Comparison of ENCODE assay signal across 8 cellular contexts in genomic region chr1:58755468-58755872, GRCh38. TPM values are rescaled to one million over a fixed set of nuclear protein-coding genes. Genes with fewer than 3 reads are reported as not detected.
DNase-seq lines count a peak whose midpoint lies in the region; ATAC-seq and TF ChIP-seq lines count a peak whose summit lies in the region.

No MANE protein-coding gene starts in this region.

- DNase-seq in Daoy (ENCODE audit: low read depth) (peak; percentile 99), PC-9 (peak; percentile 75 to 90), heart left ventricle (peak; percentile 45 to 79 (median 62)), germinal center (ENCODE audit: low spot score) (no peak)
- peak; percentile 47 for DNase-seq in activated naive CD4-positive, alpha-beta T cell treated with Interleukin-2 at 50 U/mL for 16 hours

- H3K4me2 ChIP-seq in PC-9, result peak overlapping the region; percentile 40

- H3K27me3 ChIP-seq in PC-9 (ENCODE audit: insufficient read depth, low read depth) (no peaks in the 10 kb centered on the region), heart left ventricle (no peaks in the 10 kb centered on the region)

- peaks cover 41% of the 10 kb centered on the region for H3K4me1 ChIP-seq in PC-9 (replicated peaks; ENCODE audit: insufficient read depth)
- H3K4me1 ChIP-seq in heart left ventricle, result peaks cover 0 to 31% (median 11%) of the 10 kb centered on the region in 12 donors

- peaks cover 37% of the 10 kb centered on the region for H3F3A ChIP-seq in PC-9 (ENCODE audit: insufficient read depth, low read depth)

- H4K20me1 ChIP-seq in PC-9 (ENCODE audit: insufficient read depth), result no peaks in the 10 kb centered on the region

- WGBS in heart left ventricle, 4 donors, result 6 to 16% (median 9%) methylated on average over 5 to 6 of the region's 6 CpGs

- H2AFZ ChIP-seq in PC-9, result peak overlapping the region; percentile 53; the same call in 1 of the 2 replicates

- TF ChIP-seq POLR2A in heart left ventricle (IDR thresholded peaks at IDR 0.05) (no peak), GM18505 (IDR thresholded peaks at IDR 0.05; ENCODE audit: borderline replicate concordance, extremely low read depth, insufficient read depth, insufficient read length) (no peak)

- H3K9me3 ChIP-seq in PC-9 (ENCODE audit: insufficient read depth, low read depth), result 0 out of 2 replicates have a peak, but pooled peaks cover 8% of the 10 kb centered on the region
- no peaks in the 10 kb centered on the region for H3K9me3 ChIP-seq in heart left ventricle

- no peak overlapping the region for H3K4me3 ChIP-seq in PC-9
- peak overlapping the region in 2 of 12 donors; percentile 24 to 25 for H3K4me3 ChIP-seq in heart left ventricle
- no peak overlapping the region for H3K4me3 ChIP-seq in skin epidermis

- intact Hi-C loops in PC-9 (cut with micrococcal nuclease; ENCODE audit: unreplicated experiment), result no loop called here
- intact Hi-C loops in heart left ventricle (cut with DNase I), result loop anchor here in 3 of 10 donors (1.0 to 10.0 kb wide), 3 partner anchors 26 to 1002 kb away; partner anchors contain the start of gene FGGY (in 1 of the 3)

- H3K9me2 ChIP-seq in PC-9 (ENCODE audit: insufficient read depth), result no peaks in the 10 kb centered on the region

- TF ChIP-seq CTCF in PC-9 (conservative IDR thresholded peaks at IDR 0.05) (no peak), heart left ventricle (IDR thresholded peaks at IDR 0.05) (no peak)

- BruUV-seq in PC-9 (replicated peaks; lab: Mats Ljungman, UMichigan), result no TSS peak

- H3K27ac ChIP-seq in PC-9 (peak overlapping the region; percentile 66), heart left ventricle (peak overlapping the region in 11 of 12 donors; percentile 41 to 80 (median 71)), skin epidermis (peak overlapping the region in 17 of 21 experiments; percentile 18 to 83 (median 55))

- CTCF ChIA-PET in PC-9 (lab: Charles Lee), result no interaction called here

- H3K36me3 ChIP-seq in PC-9 (ENCODE audit: low read depth) (no peaks in the 10 kb centered on the region), heart left ventricle (no peaks in the 10 kb centered on the region)

- H3K79me2 ChIP-seq in PC-9 (ENCODE audit: low read depth), result no peaks in the 10 kb centered on the region

- POLR2A ChIA-PET in PC-9 (lab: Charles Lee; ENCODE audit: unreplicated experiment), result interaction anchor here (0.7 to 1.0 kb wide), 2 partner anchors 28 to 62 kb away, joined by 3 to 7 read pairs; no protein-coding TSS in a partner anchor

- ATAC-seq in HG02623 (IDR thresholded peaks at IDR 0.05; ENCODE audit: unreplicated experiment) (peak; percentile 58), heart left ventricle (peak; percentile 69 to 95 (median 94)), GM18505 (IDR thresholded peaks at IDR 0.05; ENCODE audit: unreplicated experiment) (no peak)

RNA-seq across cellular contexts. Expression of gene JUN, which starts 28.4 kb away (rescaled TPM):
- 161 and 165 TPM in 2 replicates for total RNA-seq in Daoy (2014; rRNA removed; shearing (Covaris generic))
- total RNA-seq in PC-9 (2021), result 74.7 and 93.7 TPM in 2 replicates
- 100 to 1,000 TPM in 1 of 9 donors, 10 to 100 TPM in 8; 57.1 to 128 (median 82.8) TPM for total RNA-seq in heart left ventricle
- polyA plus RNA-seq in heart left ventricle, result 100 to 1,000 TPM in 1 of 2 donors, 10 to 100 TPM in 1; 71.6 to 133 TPM

RNA-seq across cellular contexts. Expression of gene MYSM1, which starts 55.6 kb away (rescaled TPM):
- 5.9 and 13.0 TPM in 2 replicates for total RNA-seq in Daoy (2014; rRNA removed; shearing (Covaris generic))
- total RNA-seq in PC-9 (2021), result 32.9 and 38.1 TPM in 2 replicates
- total RNA-seq in heart left ventricle, result 10 to 100 TPM in 7 of 9 donors, 1 to 10 TPM in 2; 6.0 to 21.6 (median 16.7) TPM
- polyA plus RNA-seq in heart left ventricle, result 10 to 100 TPM in 1 of 2 donors, 1 to 10 TPM in 1; 6.1 to 10.5 TPM
